ENCODE assay signal across 32 cellular contexts in the genomic region with DNA sequence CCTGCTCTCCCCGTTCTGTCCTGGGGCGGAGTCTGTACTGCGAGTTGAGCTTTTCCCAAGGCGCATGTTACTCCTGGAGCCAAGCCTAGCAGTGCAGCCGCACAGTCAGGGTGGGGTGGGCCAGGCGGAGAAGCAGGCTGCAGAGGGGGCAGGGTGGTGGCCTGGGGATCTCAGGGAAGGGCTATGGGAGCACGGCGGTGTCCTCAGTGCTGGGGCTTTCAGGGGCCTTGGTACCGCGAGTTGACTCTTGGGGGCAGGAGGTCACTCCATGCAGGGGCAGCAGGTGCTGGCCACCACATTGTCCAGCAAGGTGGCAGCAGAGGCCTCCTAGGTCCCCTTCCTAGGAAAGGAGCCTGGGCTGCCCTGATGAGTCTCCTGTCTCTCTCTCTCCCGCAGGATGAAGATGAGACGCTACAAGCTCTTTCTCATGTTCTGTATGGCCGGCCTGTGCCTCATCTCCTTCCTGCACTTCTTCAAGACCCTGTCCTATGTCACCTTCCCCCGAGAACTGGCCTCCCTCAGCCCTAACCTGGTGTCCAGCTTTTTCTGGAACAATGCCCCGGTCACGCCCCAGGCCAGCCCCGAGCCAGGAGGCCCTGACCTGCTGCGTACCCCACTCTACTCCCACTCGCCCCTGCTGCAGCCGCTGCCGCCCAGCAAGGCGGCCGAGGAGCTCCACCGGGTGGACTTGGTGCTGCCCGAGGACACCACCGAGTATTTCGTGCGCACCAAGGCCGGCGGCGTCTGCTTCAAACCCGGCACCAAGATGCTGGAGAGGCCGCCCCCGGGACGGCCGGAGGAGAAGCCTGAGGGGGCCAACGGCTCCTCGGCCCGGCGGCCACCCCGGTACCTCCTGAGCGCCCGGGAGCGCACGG. TPM values are rescaled to one million over a fixed set of nuclear protein-coding genes. Genes with fewer than 3 reads are reported as not detected.
DNase-seq lines count a peak whose midpoint lies in the region; ATAC-seq, FAIRE-seq and TF ChIP-seq lines count a peak whose summit lies in the region.
"Had no signal": no experiment of that assay in that cellular context is flagged by ENCODE, and none has a peak within 500 bp of the region (broad histone marks: within the 10 kb centered on the region; RNA-seq: fewer than 3 reads in every experiment).

No MANE protein-coding gene starts in this region.

- no peak for FAIRE-seq in pancreas (lab: Jason Lieb, UNC)
- FAIRE-seq: bronchial epithelial cell, keratinocyte, RCC 7860 had no signal

- no peak overlapping the region for H3K4me3 ChIP-seq in pancreas
- H3K4me3 ChIP-seq: BLaER1 treated with 17β-estradiol and CSF1 and Interleukin-3, amounts not matched to agents 10 nM and 100 nM; lung; spleen; uterus had no signal

- DNase-seq in G401 (ENCODE audit: low spot score) (peak; percentile 81), cerebellar cortex (ENCODE audit: low spot score) (peak; percentile 75), iPS-NIHi7 (ENCODE audit: extremely low spot score) (peak; percentile 9), sciatic nerve (ENCODE audit: low spot score) (no peak), T-helper 2 cell (no peak), D341Med (ENCODE audit: low spot score) (no peak), pancreas (no peak)
- DNase-seq: activated CD4-positive, alpha-beta T cell treated with anti-CD3 and anti-CD28 coated beads, Interleukin-2, amount 10 ng/mL, durations not matched to agents 24 days and 14 days; activated effector memory CD4-positive, alpha-beta T cell treated with anti-CD3 and anti-CD28 coated beads, Interleukin-2, amount 50 U/mL, for 16 hours; activated T-cell treated with anti-CD3 and anti-CD28 coated beads, Interleukin-2, amount 50 U/mL, for 1 hour; cortex of kidney; DMS53; effector memory CD8-positive, alpha-beta T cell; HFFc6; NCI-H1436 treated with DMSO at 0.1 percent for 48 hours; NCI-H2107; NCI-H774; retina; spleen; stimulated activated CD4-positive, alpha-beta T cell treated with anti-CD3 and anti-CD28 coated beads, Interleukin-2, amount 100 ng/mL, for 24 hours; stimulated activated naive CD8-positive, alpha-beta T cell treated with anti-CD3 and anti-CD28 coated beads, Interleukin-15, Interleukin-2, amounts not matched to agents 100 U/mL and 50 U/mL, for 24 hours; SW 1271; T-helper 9 cell; uterus had no signal

- WGBS in pancreas, 2 donors, result 82 to 87% methylated on average over 43 to 45 of the region's 45 CpGs

- peak; percentile 68 for ATAC-seq in sciatic nerve
- ATAC-seq in pancreas, result no peak
- ATAC-seq: effector memory CD8-positive, alpha-beta T cell; natural killer cell treated with Interleukin-12 subunit alpha and Interleukin-12 subunit beta and Interleukin-15 and Interleukin-18, amount 100 ng/mL, for 72 hours; stimulated activated naive CD8-positive, alpha-beta T cell treated with anti-CD3 and anti-CD28 coated beads, Interleukin-15, Interleukin-2, amounts not matched to agents 100 U/mL and 50 U/mL, for 24 hours had no signal

- H3K27ac ChIP-seq in pancreas, result no peak overlapping the region
- H3K27ac ChIP-seq: BLaER1 treated with 17β-estradiol and CSF1 and Interleukin-3, amounts not matched to agents 10 nM and 100 nM; spleen; uterus; VCaP had no signal

- in situ Hi-C loops in G401 (cut with HindIII; ENCODE audit: low sequenced_read_pairs), result loop anchor here (25.0 kb wide), 1 partner anchor 100 kb away; a partner anchor contains a TSS

- intact Hi-C loops in sciatic nerve (cut with DNase I), result no loop called here
- intact Hi-C loops in pancreas (cut with DNase I), result no loop called here

- no peaks in the 10 kb centered on the region for H3K4me1 ChIP-seq in pancreas
- H3K4me1 ChIP-seq: uterus had no signal

- no peaks in the 10 kb centered on the region for H3K27me3 ChIP-seq in pancreas
- H3K27me3 ChIP-seq: BLaER1 treated with 17β-estradiol and CSF1 and Interleukin-3, amounts not matched to agents 10 nM and 100 nM; spleen; uterus had no signal

- H3K36me3 ChIP-seq in pancreas, result no peaks in the 10 kb centered on the region
- H3K36me3 ChIP-seq: uterus had no signal

- no peaks in the 10 kb centered on the region for H3K9me3 ChIP-seq in pancreas
- H3K9me3 ChIP-seq: BLaER1 treated with 17β-estradiol and CSF1 and Interleukin-3, amounts not matched to agents 10 nM and 100 nM; spleen; uterus had no signal

- no peak for TF ChIP-seq CTCF in pancreas (IDR thresholded peaks at IDR 0.05)

RNA-seq across cellular contexts. Expression of a gene that starts 14.9 kb away (rescaled TPM):
- total RNA-seq in G401 (2014; rRNA removed; shearing (Covaris generic)), result 23.5 and 32.1 TPM in 2 replicates
- 19.0 TPM for total RNA-seq in sciatic nerve
- total RNA-seq in pancreas, result 10 to 100 TPM in 5 of 6 donors, 1 to 10 TPM in 1; 8.8 to 15.1 (median 12.7) TPM
- 1 to 10 TPM; 6.3 TPM for polyA plus RNA-seq in pancreas

RNA-seq across cellular contexts. Expression of a gene that starts 30.4 kb away (rescaled TPM):
- 13.8 and 18.6 TPM in 2 replicates for total RNA-seq in G401 (2014; rRNA removed; shearing (Covaris generic))
- total RNA-seq in sciatic nerve (56.5 TPM), pancreas (1 to 10 TPM; 1.6 to 4.2 (median 2.5) TPM)
- 1 to 10 TPM; 1.5 to 1.9 TPM for polyA plus RNA-seq in pancreas
- total RNA-seq: HFFc6, LHCN-M2 had no signal
- polyA plus RNA-seq: keratinocyte had no signal

RNA-seq across cellular contexts. Expression of a gene that starts 33.2 kb away (rescaled TPM):
- 359 and 398 TPM in 2 replicates for total RNA-seq in G401 (2014; rRNA removed; shearing (Covaris generic))
- total RNA-seq in sciatic nerve (319 TPM), pancreas (100 to 1,000 TPM; 155 to 472 (median 217) TPM)
- polyA plus RNA-seq in pancreas, result 100 to 1,000 TPM; 418 to 423 TPM

RNA-seq across cellular contexts. Expression of a gene that starts 45.4 kb away (rescaled TPM):
- total RNA-seq in G401 (2014; rRNA removed; shearing (Covaris generic)), result 195 and 293 TPM in 2 replicates
- total RNA-seq in sciatic nerve (58.2 TPM), pancreas (10 to 100 TPM; 25.9 to 50.8 (median 33.7) TPM)
- 100 to 1,000 TPM; 113 to 117 TPM for polyA plus RNA-seq in pancreas

Comparison
In these comparisons a context has a peak if more than half of its experiments do, and no peak if none do; other contexts are left out.
1. DNase-seq: peak in G401 (single experiment), cerebellar cortex (single experiment) and iPS-NIHi7 (single experiment); none in sciatic nerve (single experiment), T-helper 2 cell (0 of 5), D341Med (single experiment) and pancreas (0 of 6).